7 cellular contexts compared by ENCODE assay signal in the genomic region with DNA sequence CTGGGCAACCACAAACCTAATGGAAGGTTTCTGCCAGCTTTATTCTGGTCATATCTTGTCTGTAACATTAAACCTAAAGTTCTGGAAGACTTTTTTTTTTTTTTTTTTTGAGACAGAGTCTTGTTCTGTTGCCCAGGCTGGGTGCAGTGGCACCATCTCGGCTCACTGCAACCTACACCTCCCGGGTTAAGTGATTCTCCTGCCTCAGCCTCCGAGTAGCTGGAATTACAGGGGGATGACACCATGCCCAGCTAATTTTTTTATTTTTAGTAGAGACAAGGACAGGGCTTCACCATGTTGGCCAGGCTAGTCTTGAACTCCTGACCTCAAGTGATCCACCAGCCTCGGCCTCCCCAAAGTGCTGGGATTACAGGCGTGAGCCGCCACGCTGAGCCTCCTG. TPM values are rescaled to one million over a fixed set of nuclear protein-coding genes. Genes with fewer than 3 reads are reported as not detected.
A peak's percentile ranks its signal among the peaks of the same experiment; 100 is the strongest.
DNase-seq lines count a peak whose midpoint lies in the region; ATAC-seq and TF ChIP-seq lines count a peak whose summit lies in the region.
"Not testable (repeated sequence)": the region's sequence is repeated elsewhere in the genome, so short reads cannot be mapped to it uniquely, and the experiment has no call there.

No MANE protein-coding gene starts in this region.

- H3K9me3 Mint-ChIP-seq in MCF 10A (ENCODE audit: unreplicated experiment) = not testable (repeated sequence)

- intact Hi-C loops in MCF 10A (cut with micrococcal nuclease); gastrocnemius medialis (cut with DNase I; ENCODE audit: low total_unique reads): not testable (repeated sequence)

- H3K4me3 ChIP-seq in BLaER1; fibroblast of mammary gland (ENCODE audit: control insufficient read depth, low read depth, low read length); neutrophil (ENCODE audit: low read depth in 1 of 2, low read length in 1 of 2): not testable (repeated sequence)
- peak overlapping the region in 1 of 4 donors; percentile 21 for H3K4me3 ChIP-seq in gastrocnemius medialis

- peaks cover 100% of the 10 kb centered on the region for H4K20me1 ChIP-seq in BLaER1

- H3K27ac Mint-ChIP-seq in MCF 10A (ENCODE audit: low read depth, unreplicated experiment) = peak overlapping the region; percentile 41

- not testable (repeated sequence) for H3K36me3 ChIP-seq in BLaER1, neutrophil, gastrocnemius medialis

- not testable (repeated sequence) for TF ChIP-seq POLR2A in gastrocnemius medialis (IDR thresholded peaks at IDR 0.05)

- H3K27me3 ChIP-seq in BLaER1, neutrophil, gastrocnemius medialis: not testable (repeated sequence)

- in situ Hi-C loops in gastrocnemius medialis (cut with MboI; ENCODE audit: low sequenced_read_pairs in 4 of 4) = not testable (repeated sequence)

- H3K27ac ChIP-seq in BLaER1 = not testable (repeated sequence)
- H3K27ac ChIP-seq in RWPE1 (peak overlapping the region; percentile 68), neutrophil (peak overlapping the region; percentile 82), gastrocnemius medialis (peak overlapping the region; percentile 58 to 76 (median 70))

- H3K4me2 ChIP-seq in BLaER1 = peak overlapping the region; percentile 24; the same call in 1 of the 2 replicates

- not testable (repeated sequence) for H3K36me3 Mint-ChIP-seq in MCF 10A (ENCODE audit: insufficient read depth, unreplicated experiment)

- H3K4me1 ChIP-seq in BLaER1 (peaks cover 80% of the 10 kb centered on the region), neutrophil (ENCODE audit: control insufficient read depth in 1 of 2, insufficient read depth in 1 of 2, low read depth in 1 of 2, low read length in 1 of 2) (peaks cover 69 to 72% of the 10 kb centered on the region in 2 experiments), gastrocnemius medialis (peaks cover 89 to 92% of the 10 kb centered on the region in 2 donors)

- H3K9ac ChIP-seq in BLaER1 = not testable (repeated sequence)

- H3K4me1 Mint-ChIP-seq in MCF 10A (ENCODE audit: insufficient read depth, unreplicated experiment) = peaks cover 39% of the 10 kb centered on the region

- not testable (repeated sequence) for H3K27me3 Mint-ChIP-seq in MCF 10A (ENCODE audit: insufficient read depth, unreplicated experiment)

- TF ChIP-seq CTCF in RWPE1 (conservative IDR thresholded peaks at IDR 0.05; ENCODE audit: low read depth); MCF 10A (IDR thresholded peaks at IDR 0.05; ENCODE audit: unreplicated experiment); fibroblast of mammary gland (conservative IDR thresholded peaks at IDR 0.05; ENCODE audit: control insufficient read depth, insufficient read depth, low read depth, low read length); neutrophil (IDR thresholded peaks at IDR 0.05); gastrocnemius medialis (IDR thresholded peaks at IDR 0.05 in 4 of 5, conservative IDR thresholded peaks at IDR 0.05 in 1 of 5): not testable (repeated sequence)

- BruUV-seq in MCF 10A (replicated peaks; lab: Mats Ljungman, UMichigan) = not testable (repeated sequence)

- peak in 1 of 2 donors; percentile 48 for ATAC-seq in gastrocnemius medialis

- POLR2A ChIA-PET in HEK293T (lab: Yijun Ruan, JAX) = interaction anchor here (1.3 to 2.8 kb wide), 2 partner anchors 9 to 12 kb away, joined by 6 to 12 read pairs; partner anchors contain the start of gene SIAH1
- POLR2A ChIA-PET in RWPE1 (lab: Yijun Ruan, JAX; ENCODE audit: low non-redundant PET) = interaction anchor here (0.6 kb wide), 1 partner anchor 15 kb away, joined by 4 read pairs; no protein-coding TSS in a partner anchor
- POLR2A ChIA-PET in MCF 10A (lab: Yijun Ruan, JAX) = interaction anchor here (1.1 to 3.0 kb wide), 2 partner anchors 12 to 20 kb away, joined by 3 to 28 read pairs; no protein-coding TSS in a partner anchor

- DNase-seq in HEK293T (ENCODE audit: extremely low spot score); RWPE1 (ENCODE audit: low spot score); MCF 10A (ENCODE audit: unreplicated experiment): not testable (repeated sequence)
- DNase-seq in fibroblast of mammary gland (ENCODE audit: low read depth) = peak; percentile 47
- peak in 1 of 2 donors; percentile 52 for DNase-seq in gastrocnemius medialis

- H3K4me3 Mint-ChIP-seq in MCF 10A (ENCODE audit: unreplicated experiment) = not testable (repeated sequence)

- CTCF ChIA-PET in HEK293T (lab: Yijun Ruan, JAX) = interaction anchor here (0.7 kb wide), 2 partner anchors 125 to 146 kb away, joined by 3 to 4 read pairs; no protein-coding TSS in a partner anchor
- CTCF ChIA-PET in RWPE1 (lab: Yijun Ruan, JAX) = interaction anchor here (0.6 to 1.1 kb wide), 4 partner anchors 25 to 253 kb away, joined by 3 to 7 read pairs (median 4); no protein-coding TSS in a partner anchor
- CTCF ChIA-PET in MCF 10A (lab: Yijun Ruan, JAX) = interaction anchor here (0.5 to 1.7 kb wide), 4 partner anchors 28 to 149 kb away, joined by 3 to 7 read pairs (median 3); no protein-coding TSS in a partner anchor

- H3K9me3 ChIP-seq in BLaER1, neutrophil, gastrocnemius medialis: not testable (repeated sequence)

TF ChIP-seq in HEK293T, 16 proteins besides CTCF, POLR2A, EP300 and RAD21:
- peak; percentile 15; the same call in 1 of the 2 replicates for TF ChIP-seq ZNF384 (IDR thresholded peaks at IDR 0.05)

RNA-seq across cellular contexts. Expression of gene SIAH1, which starts 7.9 kb away (rescaled TPM):
- 19.9 and 22.4 TPM in 2 replicates for total RNA-seq in MCF 10A (2022)
- total RNA-seq in gastrocnemius medialis = 10 to 100 TPM; 19.9 to 21.0 (median 20.1) TPM
